ENCODE assay signal across 13 cellular contexts in the genomic region with DNA sequence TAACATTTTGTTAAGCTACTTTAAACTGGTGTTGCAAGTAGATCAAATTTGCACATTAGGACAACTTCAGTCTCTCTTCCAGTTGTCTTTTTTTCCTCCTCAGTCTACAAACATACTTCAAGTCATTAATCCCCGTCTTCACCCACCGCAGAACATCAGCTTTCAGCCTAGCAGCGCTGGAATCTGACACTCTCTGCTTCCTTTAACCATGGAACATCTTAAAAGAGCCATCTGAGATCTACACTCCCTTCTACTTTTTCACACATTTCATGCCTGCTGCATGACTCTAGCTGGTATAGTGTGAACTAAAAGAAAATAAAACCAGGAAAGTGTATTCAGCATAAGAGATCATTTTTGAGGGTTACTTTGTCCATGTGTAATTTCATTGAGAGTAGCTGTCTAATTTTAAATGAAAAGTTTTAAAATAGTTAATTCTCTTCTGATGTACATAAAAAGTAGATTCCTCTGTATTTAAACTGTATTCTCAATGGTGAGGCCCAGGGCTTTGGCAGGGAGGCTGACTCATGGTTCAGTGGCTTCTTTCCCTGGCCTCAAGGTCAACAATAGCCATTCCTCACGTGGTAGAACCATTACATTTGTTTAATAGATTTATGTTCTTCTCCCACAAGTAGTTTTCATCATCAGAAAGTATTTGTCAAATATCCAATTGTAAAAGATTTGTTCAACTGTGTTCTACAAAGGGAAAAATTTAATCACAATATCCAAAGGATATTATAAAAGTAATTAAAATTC. TPM values are rescaled to one million over a fixed set of nuclear protein-coding genes. Genes with fewer than 3 reads are reported as not detected.
DNase-seq lines count a peak whose midpoint lies in the region; ATAC-seq and TF ChIP-seq lines count a peak whose summit lies in the region.
"Had no signal": no experiment of that assay in that cellular context is flagged by ENCODE, and none has a peak within 500 bp of the region (broad histone marks: within the 10 kb centered on the region; RNA-seq: fewer than 3 reads in every experiment).

No MANE protein-coding gene starts in this region.

- H3K9ac ChIP-seq in mesenchymal stem cell (ENCODE audit: low read length): no peak overlapping the region

- H3K4me3 Mint-ChIP-seq in HFFc6: no peak overlapping the region
- H3K4me3 Mint-ChIP-seq: activated naive CD8-positive, alpha-beta T cell treated with anti-CD3 and anti-CD28 coated beads for 36 hours; T-cell had no signal

- H3K4me3 ChIP-seq in mesenchymal stem cell (ENCODE audit: insufficient read depth in 1 of 2, low read depth in 1 of 2, low read length in 2 of 2) (no peak overlapping the region), upper lobe of left lung (no peak overlapping the region)

- H3K27ac ChIP-seq in mesenchymal stem cell (ENCODE audit: low read length, poor library complexity, severe bottlenecking) (peak overlapping the region; percentile 73), upper lobe of left lung (no peak overlapping the region)

- no peak for TF ChIP-seq POLR2A in upper lobe of left lung (IDR thresholded peaks at IDR 0.05)

- no peak overlapping the region for H2AK5ac ChIP-seq in mesenchymal stem cell (ENCODE audit: low read length, severe bottlenecking)

- H2AFZ ChIP-seq in mesenchymal stem cell (ENCODE audit: low read depth, low read length): no peak overlapping the region

- peaks cover 5% of the 10 kb centered on the region for H3K9me3 Mint-ChIP-seq in HFFc6
- H3K9me3 Mint-ChIP-seq: activated naive CD8-positive, alpha-beta T cell treated with anti-CD3 and anti-CD28 coated beads for 36 hours had no signal

- H3K27ac Mint-ChIP-seq in HFFc6: peak overlapping the region; percentile 45; the same call in 1 of the 2 replicates
- H3K27ac Mint-ChIP-seq: activated naive CD8-positive, alpha-beta T cell treated with anti-CD3 and anti-CD28 coated beads for 36 hours; T-cell had no signal

- H3K4me2 ChIP-seq in mesenchymal stem cell (ENCODE audit: low read length, poor library complexity, severe bottlenecking): no peak overlapping the region

- H3K36me3 Mint-ChIP-seq in HFFc6 (ENCODE audit: low read depth): no peaks in the 10 kb centered on the region
- H3K36me3 Mint-ChIP-seq: activated naive CD8-positive, alpha-beta T cell treated with anti-CD3 and anti-CD28 coated beads for 36 hours had no signal

- H3K4me1 ChIP-seq in mesenchymal stem cell (ENCODE audit: control insufficient read depth, insufficient read depth, low read depth, low read length) (peaks cover 3% of the 10 kb centered on the region), upper lobe of left lung (peaks cover 0 to 7% (median 0%) of the 10 kb centered on the region in 4 donors)

- H2BK15ac ChIP-seq in mesenchymal stem cell (ENCODE audit: low read depth, poor library complexity, severe bottlenecking): no peak overlapping the region

- H3K27me3 Mint-ChIP-seq in HFFc6 (ENCODE audit: insufficient read depth): peaks cover 9% of the 10 kb centered on the region; the same call in 1 of the 2 replicates

- no peak for TF ChIP-seq EP300 in upper lobe of left lung (IDR thresholded peaks at IDR 0.05)

- H3K27me3 ChIP-seq in mesenchymal stem cell (ENCODE audit: control insufficient read depth in 1 of 2, insufficient read depth in 1 of 2, low read length in 2 of 2) (peaks cover 0 to 41% of the 10 kb centered on the region in 2 experiments), upper lobe of left lung (no peaks in the 10 kb centered on the region)
- H3K27me3 ChIP-seq: BE2C had no signal

- H3K4me1 Mint-ChIP-seq in HFFc6 (ENCODE audit: low read depth): peaks cover 9% of the 10 kb centered on the region
- H3K4me1 Mint-ChIP-seq: activated naive CD8-positive, alpha-beta T cell treated with anti-CD3 and anti-CD28 coated beads for 36 hours; T-cell had no signal

- H3K36me3 ChIP-seq in mesenchymal stem cell (ENCODE audit: control insufficient read depth in 1 of 2, insufficient read depth in 2 of 2, low read depth in 1 of 2, low read length in 2 of 2) (no peaks in the 10 kb centered on the region), upper lobe of left lung (no peaks in the 10 kb centered on the region)
- H3K36me3 ChIP-seq: BE2C had no signal

- no peaks in the 10 kb centered on the region for H3K79me1 ChIP-seq in mesenchymal stem cell (replicated peaks; ENCODE audit: low read length, poor library complexity, severe bottlenecking)

- no peak overlapping the region for H3K18ac ChIP-seq in mesenchymal stem cell (ENCODE audit: low read depth in 1 of 2, low read length in 2 of 2)

- no peak overlapping the region for H4K8ac ChIP-seq in mesenchymal stem cell (ENCODE audit: low read length)

- no peak overlapping the region for H2BK5ac ChIP-seq in mesenchymal stem cell (ENCODE audit: low read depth, low read length, poor library complexity, severe bottlenecking)

- H3K14ac ChIP-seq in mesenchymal stem cell (ENCODE audit: low read length in 2 of 2): no peak overlapping the region

- WGBS in mesenchymal stem cell: 2% methylated on average over 2 of the region's 4 CpGs
- 41 to 59% methylated on average over 3 to 4 of the region's 4 CpGs for WGBS in upper lobe of left lung, 2 donors

- no peak overlapping the region for H3K4ac ChIP-seq in mesenchymal stem cell (ENCODE audit: low read depth in 1 of 2, low read length in 2 of 2)

- no peak overlapping the region for H2BK120ac ChIP-seq in mesenchymal stem cell (ENCODE audit: low read depth, low read length)

- no peak for ATAC-seq in upper lobe of left lung (ENCODE audit: low FRiP score in 2 of 2)
- ATAC-seq in HG02884 (IDR thresholded peaks at IDR 0.05; ENCODE audit: unreplicated experiment): no peak
- no peak for ATAC-seq in GM19395 (IDR thresholded peaks at IDR 0.05; ENCODE audit: unreplicated experiment)
- no peak for ATAC-seq in GM18502 (IDR thresholded peaks at IDR 0.05; ENCODE audit: poor library complexity, unreplicated experiment)
- ATAC-seq: T-cell had no signal

- H3K9me3 ChIP-seq in mesenchymal stem cell (ENCODE audit: control insufficient read depth, low read length) (no peaks in the 10 kb centered on the region), upper lobe of left lung (no peaks in the 10 kb centered on the region)
- H3K9me3 ChIP-seq: BE2C had no signal

- no peak overlapping the region for H3K23ac ChIP-seq in mesenchymal stem cell (ENCODE audit: low read length in 2 of 2)

- no peak overlapping the region for H4K91ac ChIP-seq in mesenchymal stem cell (ENCODE audit: low read length)

- H2BK12ac ChIP-seq in mesenchymal stem cell (ENCODE audit: low read length in 2 of 2): no peak overlapping the region

- TF ChIP-seq CTCF in HFFc6 (IDR thresholded peaks at IDR 0.05): no peak
- TF ChIP-seq CTCF in upper lobe of left lung (IDR thresholded peaks at IDR 0.05): no peak

- DNase-seq in AG08396 (ENCODE audit: low spot score) (peak; percentile 51), HFFc6 (peak; percentile 66), astrocyte of the hippocampus (ENCODE audit: low read depth, low spot score) (peak; percentile 24), mesenchymal stem cell (peak; percentile 91), upper lobe of left lung (no peak)
- DNase-seq: activated naive CD8-positive, alpha-beta T cell treated with anti-CD3 and anti-CD28 coated beads for 36 hours; BE2C; NCI-H1694; stimulated activated CD4-positive, alpha-beta T cell treated with anti-CD3 and anti-CD28 coated beads, Interleukin-15, amount 100 ng/mL, for 24 hours; T-cell had no signal

RNA-seq across cellular contexts. Expression of a gene that starts 16.5 kb away (rescaled TPM):
- not detected for total RNA-seq in HFFc6 (2021; fragmentation: NEBNext Ultra II Directional; extraction: Animal tissue kit (Norgen Biotek cat#: 25700))
- polyA plus RNA-seq in mesenchymal stem cell (2013, experiment 1 of 2): 0.03 TPM
- 0.04 TPM for polyA plus RNA-seq in mesenchymal stem cell (2013, experiment 2 of 2)
- total RNA-seq in upper lobe of left lung: 10 to 100 TPM in 5 of 6 donors, 1 to 10 TPM in 1; 5.2 to 85.9 (median 21.8) TPM

Comparison
In these comparisons a context has a peak if more than half of its experiments do, and no peak if none do; other contexts are left out.
1. DNase-seq: peak in AG08396 (single experiment), HFFc6 (single experiment), astrocyte of the hippocampus (single experiment) and mesenchymal stem cell (single experiment); none in upper lobe of left lung (0 of 2).
2. RNA of a gene that starts 16.5 kb away (total RNA-seq): 5.2 to 85.9 TPM in upper lobe of left lung; not detected in HFFc6; every median in the first group is over 4 times any median in the second.